8 cellular contexts compared by ENCODE assay signal in the genomic region with DNA sequence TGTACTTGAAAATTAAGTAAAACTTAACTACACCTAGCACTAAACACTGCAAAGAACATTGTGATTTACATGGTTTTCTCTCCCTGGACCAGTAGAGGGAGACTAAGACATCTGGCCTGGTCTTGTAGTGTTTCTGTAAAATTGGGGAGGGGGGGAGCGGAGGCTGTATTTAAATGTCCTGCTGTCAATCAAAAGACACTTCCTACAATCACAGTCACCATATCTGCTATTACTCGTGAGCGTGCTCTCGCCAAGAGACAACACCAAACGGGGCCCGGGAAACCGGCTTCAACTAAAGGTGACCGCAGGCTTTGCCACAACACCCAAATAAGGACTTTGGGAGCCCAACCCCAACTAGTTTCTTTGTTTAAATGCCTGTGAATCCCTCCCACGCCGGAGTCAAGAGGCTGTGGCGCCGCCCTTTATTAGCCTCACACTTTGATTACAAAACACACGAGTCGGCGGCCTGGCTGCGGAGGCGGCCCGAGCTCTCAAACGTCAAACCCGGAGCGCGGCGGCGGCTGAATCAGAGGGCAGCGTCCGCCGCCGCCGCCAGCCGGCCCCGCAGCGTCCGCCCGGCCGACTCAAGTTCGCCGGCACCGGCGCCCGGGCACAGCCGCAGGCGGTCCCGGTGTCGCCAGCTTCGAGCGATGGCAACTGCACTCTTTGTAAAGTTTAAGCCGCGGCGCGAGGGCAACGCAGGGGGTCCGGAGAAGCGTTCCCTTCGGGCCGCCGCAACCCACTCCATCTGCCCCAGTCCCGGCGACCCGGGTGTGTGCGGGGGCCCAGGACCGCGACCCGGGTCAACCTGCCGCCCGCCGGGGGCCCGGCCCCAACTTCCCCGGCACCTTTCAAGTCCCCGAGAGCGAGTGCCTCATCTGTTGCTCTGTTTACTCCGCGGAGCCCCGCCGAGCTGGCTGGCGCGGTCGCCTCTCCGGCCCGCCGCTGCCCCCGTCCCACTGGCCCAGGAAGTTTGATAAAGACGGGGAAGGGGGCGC. TPM values are rescaled to one million over a fixed set of nuclear protein-coding genes. Genes with fewer than 3 reads are reported as not detected.
DNase-seq lines count a peak whose midpoint lies in the region; ATAC-seq and TF ChIP-seq lines count a peak whose summit lies in the region.

No MANE protein-coding gene starts in this region.

- H3K79me2 ChIP-seq in KMS-11 (ENCODE audit: insufficient read depth, low read depth) = peaks cover 4% of the 10 kb centered on the region; the same call in 1 of the 2 replicates

- TF ChIP-seq CTCF in KMS-11 (conservative IDR thresholded peaks at IDR 0.05; ENCODE audit: low read depth, low read length) (peak; percentile 92), esophagus muscularis mucosa (IDR thresholded peaks at IDR 0.05) (peak; percentile 77 to 86 (median 80))

- DNase-seq in DMS53 (lab: John Stamatoyannopoulos, UW) = peak; percentile 99
- DNase-seq in activated T-cell treated with anti-CD3 and anti-CD28 coated beads, Interleukin-2, amount 50 U/mL, for 48 hours = peak; percentile 91
- DNase-seq in esophagus muscularis mucosa (ENCODE audit: extremely low spot score) = peak; percentile 98
- DNase-seq in stimulated activated CD8-positive, alpha-beta memory T cell treated with anti-CD3 and anti-CD28 coated beads, Interleukin-7, amount 100 ng/mL, for 1 hour (ENCODE audit: low read depth in 2 of 2) = peak; percentile 70 to 76

- peak overlapping the region; percentile 21; the same call in 1 of the 2 replicates for H3K27ac ChIP-seq in KMS-11
- H3K27ac ChIP-seq in esophagus muscularis mucosa (replicated peaks in 1 of 4) = peak overlapping the region; percentile 99 to 100 (median 100)
- H3K27ac ChIP-seq in muscle layer of colon (ENCODE audit: low read depth, low read length) = peak overlapping the region; percentile 94

- intact Hi-C loops in esophagus muscularis mucosa (cut with DNase I) = loop anchor here (2.0 to 5.0 kb wide), 2 partner anchors 57 to 151 kb away; no protein-coding TSS in a partner anchor

- H3K36me3 ChIP-seq in KMS-11 (ENCODE audit: insufficient read depth) = no peaks in the 10 kb centered on the region
- no peaks in the 10 kb centered on the region for H3K36me3 ChIP-seq in esophagus muscularis mucosa
- no peaks in the 10 kb centered on the region for H3K36me3 ChIP-seq in muscle layer of colon (ENCODE audit: insufficient read depth, low read length)

- WGBS in esophagus muscularis mucosa = under 1% methylated on average over 31 of the region's 83 CpGs

- peak; percentile 41 for ATAC-seq in GM21737 (IDR thresholded peaks at IDR 0.05; ENCODE audit: unreplicated experiment)

- H3K4me3 ChIP-seq in KMS-11 (IDR thresholded peaks at IDR 0.05; ENCODE audit: insufficient read depth, low read depth, low read length) (no peak overlapping the region), esophagus muscularis mucosa (peak overlapping the region; percentile 95 to 98 (median 96)), muscle layer of colon (ENCODE audit: low read depth in 1 of 2, low read length in 2 of 2) (peak overlapping the region; percentile 71 to 72)

- H2AFZ ChIP-seq in KMS-11 (ENCODE audit: low read depth) = peak overlapping the region; percentile 85

- H3K9me3 ChIP-seq in esophagus muscularis mucosa = no peaks in the 10 kb centered on the region
- H3K9me3 ChIP-seq in muscle layer of colon (ENCODE audit: low read length) = no peaks in the 10 kb centered on the region

- H3K27me3 ChIP-seq in KMS-11 (ENCODE audit: insufficient read depth, low read depth) (no peaks in the 10 kb centered on the region), esophagus muscularis mucosa (no peaks in the 10 kb centered on the region), muscle layer of colon (ENCODE audit: control insufficient read depth in 1 of 2, insufficient read depth in 2 of 2, low read length in 2 of 2) (no peaks in the 10 kb centered on the region)

- TF ChIP-seq POLR2A in esophagus muscularis mucosa (IDR thresholded peaks at IDR 0.05; ENCODE audit: low read depth) = peak; percentile 92

- H3K4me2 ChIP-seq in KMS-11 = peak overlapping the region; percentile 58

- TF ChIP-seq EP300 in esophagus muscularis mucosa (IDR thresholded peaks at IDR 0.05) = no peak

- peak overlapping the region; percentile 38; the same call in 1 of the 2 replicates for H3K9ac ChIP-seq in KMS-11
- H3K9ac ChIP-seq in muscle layer of colon (ENCODE audit: low read length) = peak overlapping the region; percentile 38

- H4K20me1 ChIP-seq in KMS-11 (ENCODE audit: insufficient read depth) = no peaks in the 10 kb centered on the region

- peaks cover 13% of the 10 kb centered on the region for H3K4me1 ChIP-seq in KMS-11 (ENCODE audit: low read depth, poor library complexity, severe bottlenecking)
- H3K4me1 ChIP-seq in esophagus muscularis mucosa = peaks cover 23 to 44% (median 34%) of the 10 kb centered on the region in 4 donors
- peaks cover 9% of the 10 kb centered on the region for H3K4me1 ChIP-seq in muscle layer of colon (ENCODE audit: insufficient read depth, low read length)

TF ChIP-seq in PFSK-1, 5 proteins besides CTCF, POLR2A, EP300 and RAD21:
- TF ChIP-seq POLR2AphosphoS5 (IDR thresholded peaks at IDR 0.05; ENCODE audit: low read depth, low read length) (no peak), SIN3A (IDR thresholded peaks at IDR 0.05; ENCODE audit: borderline replicate concordance, insufficient read depth, low read length) (peak; percentile 95; the same call in 1 of the 2 replicates), REST (IDR thresholded peaks at IDR 0.05; ENCODE audit: insufficient read depth in 1 of 2, low read depth in 2 of 2, low read length in 2 of 2) (no peak), TAF1 (IDR thresholded peaks at IDR 0.05; ENCODE audit: borderline replicate concordance, insufficient read depth, low read length) (no peak), FOXP2 (optimal IDR thresholded peaks at IDR 0.05; ENCODE audit: borderline replicate concordance, extremely low read depth, extremely low read length, insufficient read depth) (no peak)
TF ChIP-seq in PFSK-1: peak in this region for 1.

RNA-seq across cellular contexts. Expression of gene KDM7A, which starts 1.3 kb away (rescaled TPM):
- 5.4 TPM for polyA plus RNA-seq in PFSK-1 (2012; ENCODE audit: insufficient read length, low read depth)
- total RNA-seq in esophagus muscularis mucosa = 10 to 100 TPM; 13.5 to 23.7 (median 19.5) TPM

Comparison
In these comparisons a context has a peak if more than half of its experiments do, and no peak if none do; other contexts are left out.
1. H3K27ac ChIP-seq: peak in every context shown above with its lines; median percentile 100 in esophagus muscularis mucosa; 94 in muscle layer of colon; 21 in KMS-11.